ENCODE assay signal across 8 cellular contexts in genomic region chr3:39180183-39180545, GRCh38. TPM values are rescaled to one million over a fixed set of nuclear protein-coding genes. Genes with fewer than 3 reads are reported as not detected.
DNase-seq lines count a peak whose midpoint lies in the region; ATAC-seq and TF ChIP-seq lines count a peak whose summit lies in the region.

No MANE protein-coding gene starts in this region.

- CTCF ChIA-PET in HCT116 (lab: Charles Lee) = no interaction called here
- CTCF ChIA-PET in activated CD4-positive, alpha-beta memory T cell treated with anti-CD3 and anti-CD28 coated beads for 36 hours (lab: Charles Lee) = interaction anchor here (1.6 to 3.4 kb wide), 3 partner anchors 9 to 112 kb away, joined by 12 to 24 read pairs (median 14); no protein-coding TSS in a partner anchor

- WGBS in hepatocyte (ENCODE audit: low lambda C conversion rate, missing lambda C conversion rate) = 45% methylated on average over 3 of the region's 3 CpGs
- 51 to 68% (median 53%) methylated on average over 3 of the region's 3 CpGs for WGBS in spleen, 5 donors

- H3K9me3 ChIP-seq in HCT116 (ENCODE audit: control insufficient read depth in 1 of 2, insufficient read depth in 1 of 2, low read depth in 1 of 2, low read length in 2 of 2) (no peaks in the 10 kb centered on the region), hepatocyte (ENCODE audit: low read depth) (no peaks in the 10 kb centered on the region), spleen (no peaks in the 10 kb centered on the region)

- POLR2A ChIA-PET in HCT116 (lab: Charles Lee) = no interaction called here
- POLR2A ChIA-PET in activated CD4-positive, alpha-beta memory T cell treated with anti-CD3 and anti-CD28 coated beads for 36 hours (lab: Charles Lee) = interaction anchor here (0.8 to 1.6 kb wide), 2 partner anchors 72 to 108 kb away, joined by 3 to 5 read pairs; no protein-coding TSS in a partner anchor

- H3K36me3 ChIP-seq in HCT116 (ENCODE audit: control insufficient read depth in 1 of 2, insufficient read depth in 2 of 2, low read length in 2 of 2) (no peaks in the 10 kb centered on the region), hepatocyte (replicated peaks; ENCODE audit: insufficient read depth, low read depth) (no peaks in the 10 kb centered on the region), spleen (no peaks in the 10 kb centered on the region)

- peak overlapping the region; percentile 38 to 57 for H3K4me3 ChIP-seq in HCT116 (replicated peaks in 1 of 2; ENCODE audit: low read depth in 1 of 2, low read length in 2 of 2)
- no peak overlapping the region for H3K4me3 ChIP-seq in hepatocyte
- H3K4me3 ChIP-seq in spleen = peak overlapping the region in 5 of 8 donors; percentile 33 to 66 (median 35)

- H3K4me3 Mint-ChIP-seq in activated CD4-positive, alpha-beta memory T cell treated with anti-CD3 and anti-CD28 coated beads for 36 hours = peak overlapping the region; percentile 76

- H4K20me1 ChIP-seq in HCT116 (ENCODE audit: insufficient read depth) (no peaks in the 10 kb centered on the region), hepatocyte (ENCODE audit: insufficient read depth, poor library complexity, severe bottlenecking) (no peaks in the 10 kb centered on the region)

- H3K36me3 Mint-ChIP-seq in activated CD4-positive, alpha-beta memory T cell treated with anti-CD3 and anti-CD28 coated beads for 36 hours = no peaks in the 10 kb centered on the region

- H3K4me1 Mint-ChIP-seq in activated CD4-positive, alpha-beta memory T cell treated with anti-CD3 and anti-CD28 coated beads for 36 hours (ENCODE audit: low read depth) = peaks cover 51% of the 10 kb centered on the region

- no peak for ATAC-seq in HCT116
- ATAC-seq in GM21737 (IDR thresholded peaks at IDR 0.05; ENCODE audit: unreplicated experiment) = no peak

- TF ChIP-seq POLR2A in HCT116 (IDR thresholded peaks at IDR 0.05; ENCODE audit: borderline replicate concordance, extremely low read depth, insufficient read depth, insufficient read length) = no peak
- TF ChIP-seq POLR2A in spleen (IDR thresholded peaks at IDR 0.05) = no peak

- H3K27ac ChIP-seq in HCT116 (ENCODE audit: low read depth, low read length) = peak overlapping the region; percentile 10; the same call in 1 of the 2 replicates
- peak overlapping the region; percentile 98 for H3K27ac ChIP-seq in hepatocyte
- H3K27ac ChIP-seq in spleen = peak overlapping the region in 7 of 8 donors; percentile 1 to 74 (median 54)

- DNase-seq in HCT116 (ENCODE audit: low read depth, low spot score) = no peak
- DNase-seq in activated CD4-positive, alpha-beta memory T cell treated with anti-CD3 and anti-CD28 coated beads for 36 hours = peak; percentile 70
- DNase-seq in hepatocyte (ENCODE audit: low spot score) = no peak
- DNase-seq in spleen = no peak
- DNase-seq in NCI-H146 treated with DMSO at 0.1 percent for 48 hours (lab: John Stamatoyannopoulos, UW; ENCODE audit: unreplicated experiment) = no peak
- DNase-seq in NOMO-1 treated with dmso at 0.1 percent for 144 hours (lab: John Stamatoyannopoulos, UW; ENCODE audit: unreplicated experiment) = no peak
- DNase-seq in UCSD-AML1 (lab: John Stamatoyannopoulos, UW; ENCODE audit: unreplicated experiment) = no peak

- TF ChIP-seq RAD21 in HCT116 (IDR thresholded peaks at IDR 0.05; ENCODE audit: low read depth) = no peak

- H3K4me1 ChIP-seq in HCT116 (ENCODE audit: control insufficient read depth in 1 of 2, insufficient read depth in 2 of 2, low read length in 2 of 2) (peaks cover 38 to 56% of the 10 kb centered on the region in 2 experiments), hepatocyte (ENCODE audit: insufficient read depth) (peaks cover 30% of the 10 kb centered on the region), spleen (peaks cover 14 to 56% (median 44%) of the 10 kb centered on the region in 6 donors)

- H3K27ac Mint-ChIP-seq in activated CD4-positive, alpha-beta memory T cell treated with anti-CD3 and anti-CD28 coated beads for 36 hours = peak overlapping the region; percentile 78

- no peak for TF ChIP-seq CTCF in HCT116 (IDR thresholded peaks at IDR 0.05 in 2 of 3, conservative IDR thresholded peaks at IDR 0.05 in 1 of 3; ENCODE audit: borderline replicate concordance in 1 of 3, insufficient read depth in 1 of 3, low read depth in 2 of 3, low read length in 2 of 3)
- no peak for TF ChIP-seq CTCF in hepatocyte (IDR thresholded peaks at IDR 0.05; ENCODE audit: poor library complexity)
- no peak for TF ChIP-seq CTCF in spleen (IDR thresholded peaks at IDR 0.05 in 8 of 11, conservative IDR thresholded peaks at IDR 0.05 in 3 of 11)

- H3K4me2 ChIP-seq in HCT116 (ENCODE audit: low read length) = peak overlapping the region; percentile 94
- peak overlapping the region; percentile 76 for H3K4me2 ChIP-seq in hepatocyte

- H3K27me3 ChIP-seq in HCT116 (ENCODE audit: insufficient read depth, low read length) = no peaks in the 10 kb centered on the region
- H3K27me3 ChIP-seq in hepatocyte = no peaks in the 10 kb centered on the region
- no peaks in the 10 kb centered on the region for H3K27me3 ChIP-seq in spleen (replicated peaks in 1 of 7)

- H3K9ac ChIP-seq in HCT116 (ENCODE audit: low read length) = peak overlapping the region; percentile 57

- intact Hi-C loops in HCT116 (cut with micrococcal nuclease) = loop anchor here (5.0 kb wide), 1 partner anchor 78 kb away; no protein-coding TSS in a partner anchor
- intact Hi-C loops in activated CD4-positive, alpha-beta memory T cell treated with anti-CD3 and anti-CD28 coated beads for 36 hours (cut with micrococcal nuclease) = loop anchor here (2.0 kb wide), 2 partner anchors 73 to 205 kb away; partner anchors contain the start of genes GORASP1 and TTC21A
- intact Hi-C loops in spleen (cut with DNase I; ENCODE audit: low total_unique reads) = no loop called here

- no peak overlapping the region for H2AFZ ChIP-seq in HCT116 (ENCODE audit: low read depth, low read length, poor library complexity, severe bottlenecking)
- peak overlapping the region; percentile 17 for H2AFZ ChIP-seq in hepatocyte

- no peaks in the 10 kb centered on the region for H3K9me3 Mint-ChIP-seq in activated CD4-positive, alpha-beta memory T cell treated with anti-CD3 and anti-CD28 coated beads for 36 hours

- H3K79me2 ChIP-seq in HCT116 (ENCODE audit: insufficient read depth, low read length) = no peaks in the 10 kb centered on the region
- peaks cover 2% of the 10 kb centered on the region for H3K79me2 ChIP-seq in hepatocyte

- H3K9me2 ChIP-seq in HCT116 (ENCODE audit: insufficient read depth) = no peaks in the 10 kb centered on the region
- no peaks in the 10 kb centered on the region for H3K9me2 ChIP-seq in hepatocyte (replicated peaks; ENCODE audit: insufficient read depth)

- RAD21 ChIA-PET in HCT116 (lab: Charles Lee; ENCODE audit: low non-redundant PET in 1 of 2, low total read pairs in 2 of 2, uncharacterized antibody in 2 of 2, unreplicated experiment in 2 of 2) = no interaction called here

- H3K27me3 Mint-ChIP-seq in activated CD4-positive, alpha-beta memory T cell treated with anti-CD3 and anti-CD28 coated beads for 36 hours = no peaks in the 10 kb centered on the region

- BruUV-seq in HCT116 (replicated peaks; lab: Mats Ljungman, UMichigan) = no TSS peak

TF ChIP-seq in HCT116, 20 proteins besides CTCF, POLR2A, EP300 and RAD21 (continues in another document):
- no peak for TF ChIP-seq EGR1 (IDR thresholded peaks at IDR 0.05; ENCODE audit: low read depth)
- TF ChIP-seq ZBTB33 (IDR thresholded peaks at IDR 0.05; ENCODE audit: extremely low read depth, insufficient replicate concordance, low read length) = no peak

RNA-seq across cellular contexts. Expression of gene XIRP1, which starts 12.2 kb away (rescaled TPM):
- total RNA-seq in HCT116 (2021; ENCODE audit: unreplicated experiment) = not detected
- polyA plus RNA-seq in HCT116 (2012) = 0.01 TPM in 1 of 2 replicates, not detected in the other
- total RNA-seq in activated CD4-positive, alpha-beta memory T cell treated with anti-CD3 and anti-CD28 coated beads for 36 hours = 1 to 10 TPM; 1.3 to 1.6 TPM
- total RNA-seq in hepatocyte = 0.10 TPM in 1 of 2 replicates, not detected in the other
- 1.4 TPM in 1 of 2 replicates, not detected in the other for polyA plus RNA-seq in hepatocyte
- total RNA-seq in spleen = under 1 TPM in 4 of 7 donors, not detected in 3; 0.09 to 0.70 (median 0.39) TPM
- polyA plus RNA-seq in spleen = under 1 TPM; 0.06 to 0.30 (median 0.12) TPM

RNA-seq across cellular contexts. Expression of gene CSRNP1, which starts 26.8 kb away (rescaled TPM):
- 15.0 TPM for total RNA-seq in HCT116 (2021; ENCODE audit: unreplicated experiment)
- 22.5 and 60.5 TPM in 2 replicates for polyA plus RNA-seq in HCT116 (2012)
- 10 to 100 TPM; 63.0 to 66.2 TPM for total RNA-seq in activated CD4-positive, alpha-beta memory T cell treated with anti-CD3 and anti-CD28 coated beads for 36 hours
- 71.6 and 78.7 TPM in 2 replicates for total RNA-seq in hepatocyte
- polyA plus RNA-seq in hepatocyte = 112 and 115 TPM in 2 replicates
- total RNA-seq in spleen = 10 to 100 TPM; 18.2 to 57.0 (median 34.6) TPM
- 10 to 100 TPM in 2 of 3 donors, 1 to 10 TPM in 1; 7.1 to 15.1 (median 10.2) TPM for polyA plus RNA-seq in spleen

Comparison
In these comparisons a context has a peak if more than half of its experiments do, and no peak if none do; other contexts are left out.
1. H3K27ac ChIP-seq: peak in every context shown above with its lines; median percentile 98 in hepatocyte; 54 in spleen; 10 in HCT116.